In genomic region chr4:189206953-189207352, GRCh38 we compare ENCODE assay signal across 31 cellular contexts.
DNase-seq lines count a peak whose midpoint lies in the region; ATAC-seq and TF ChIP-seq lines count a peak whose summit lies in the region.
"Had no signal": no experiment of that assay in that cellular context is flagged by ENCODE, and none has a peak within 500 bp of the region (broad histone marks: within the 10 kb centered on the region; RNA-seq: fewer than 3 reads in every experiment).

No MANE protein-coding gene starts in this region.

- H3K9me3 ChIP-seq in heart right ventricle (no peaks in the 10 kb centered on the region), thoracic aorta (no peaks in the 10 kb centered on the region), left lung (no peaks in the 10 kb centered on the region)
- H3K9me3 ChIP-seq: A549, HAP-1, MG63 had no signal

- no peaks in the 10 kb centered on the region for H3K36me3 ChIP-seq in heart right ventricle
- no peaks in the 10 kb centered on the region for H3K36me3 ChIP-seq in thoracic aorta
- H3K36me3 ChIP-seq in left lung: no peaks in the 10 kb centered on the region
- H3K36me3 ChIP-seq: HAP-1, MG63 had no signal

- WGBS in heart right ventricle, 2 donors: 22 to 30% methylated on average over 10 of the region's 10 CpGs

- no peak overlapping the region for H3K27ac ChIP-seq in heart right ventricle
- H3K27ac ChIP-seq in thoracic aorta: no peak overlapping the region
- no peak overlapping the region for H3K27ac ChIP-seq in left lung
- H3K27ac ChIP-seq: A549, RWPE1, SK-N-MC had no signal

- TF ChIP-seq CTCF in heart right ventricle (IDR thresholded peaks at IDR 0.05) (no peak), thoracic aorta (IDR thresholded peaks at IDR 0.05) (no peak), left lung (IDR thresholded peaks at IDR 0.05) (no peak)

- H3K27me3 ChIP-seq in heart right ventricle: peaks cover 0 to 19% (median 7%) of the 10 kb centered on the region in 7 donors
- H3K27me3 ChIP-seq in thoracic aorta (replicated peaks; ENCODE audit: insufficient read depth): no peaks in the 10 kb centered on the region
- no peaks in the 10 kb centered on the region for H3K27me3 ChIP-seq in left lung
- H3K27me3 ChIP-seq: MG63 had no signal

- H3K4me3 ChIP-seq in heart right ventricle (no peak overlapping the region), thoracic aorta (peak overlapping the region; percentile 47), left lung (no peak overlapping the region)
- H3K4me3 ChIP-seq: A549, GM12878, HAP-1, MG63, SK-N-MC had no signal

- peak in 1 of 2 donors; percentile 44 for ATAC-seq in left cardiac atrium
- ATAC-seq in heart right ventricle: no peak
- ATAC-seq in thoracic aorta (ENCODE audit: insufficient number of reproducible peaks, low FRiP score, low read depth): no peak
- ATAC-seq in left lung: no peak
- ATAC-seq: A549, GM12878, HepG2 had no signal

- DNase-seq in left cardiac atrium (peak; percentile 29), heart right ventricle (no peak), LHCN-M2 (ENCODE audit: low read depth) (peak; percentile 3), RPMI7951 (ENCODE audit: low read depth) (peak; percentile 1), thoracic aorta (ENCODE audit: low spot score) (no peak), left lung (no peak)
- no peak for DNase-seq in activated CD4-positive, alpha-beta T cell treated with anti-CD3 and anti-CD28 coated beads, Interleukin-2, amount 50 U/mL, for 1 hour
- DNase-seq: AML-193; C1 segment of cervical spinal cord; CD4-positive, alpha-beta memory T cell; COR-L47; DMS53; EL; GDM1; GOT3; HFFc6; Karpas-422; MG63; NCI-H1417; NCI-H1694; NCI-H2029 treated with DMSO at 0.1 percent for 48 hours; NCI-H2227 treated with DMSO at 0.1 percent for 48 hours; NCI-H526 treated with DMSO at 0.1 percent for 48 hours; NK-92 treated with Interleukin-12 subunit alpha and Interleukin-12 subunit beta, amount 100 ng/mL, for 24 hours; SHP77 treated with DMSO at 0.1 percent for 48 hours had no signal

- intact Hi-C loops in left cardiac atrium (cut with DNase I) (no loop called here), heart right ventricle (cut with DNase I) (loop anchor here in 2 of 10 donors (10.0 kb wide), 2 partner anchors 588 to 1602 kb away; no protein-coding TSS in a partner anchor), left lung (cut with DNase I) (no loop called here)

- H3K4me1 ChIP-seq in heart right ventricle (peaks cover 0 to 10% (median 0%) of the 10 kb centered on the region in 9 donors), thoracic aorta (ENCODE audit: control insufficient read depth in 1 of 2, low read depth in 2 of 2) (peaks cover 4 to 22% of the 10 kb centered on the region in 2 donors), left lung (no peaks in the 10 kb centered on the region)
- H3K4me1 ChIP-seq: HAP-1 had no signal

Comparison
In these comparisons a context has a peak if more than half of its experiments do, and no peak if none do; other contexts are left out.
1. DNase-seq: peak in left cardiac atrium (single experiment), LHCN-M2 (single experiment) and RPMI7951 (single experiment); none in heart right ventricle (0 of 2), thoracic aorta (single experiment), activated CD4-positive, alpha-beta T cell treated with anti-CD3 and anti-CD28 coated beads, Interleukin-2, amount 50 U/mL, for 1 hour (single experiment) and left lung (0 of 2).